ENCODE assay signal across 2 cellular contexts in the genomic region with DNA sequence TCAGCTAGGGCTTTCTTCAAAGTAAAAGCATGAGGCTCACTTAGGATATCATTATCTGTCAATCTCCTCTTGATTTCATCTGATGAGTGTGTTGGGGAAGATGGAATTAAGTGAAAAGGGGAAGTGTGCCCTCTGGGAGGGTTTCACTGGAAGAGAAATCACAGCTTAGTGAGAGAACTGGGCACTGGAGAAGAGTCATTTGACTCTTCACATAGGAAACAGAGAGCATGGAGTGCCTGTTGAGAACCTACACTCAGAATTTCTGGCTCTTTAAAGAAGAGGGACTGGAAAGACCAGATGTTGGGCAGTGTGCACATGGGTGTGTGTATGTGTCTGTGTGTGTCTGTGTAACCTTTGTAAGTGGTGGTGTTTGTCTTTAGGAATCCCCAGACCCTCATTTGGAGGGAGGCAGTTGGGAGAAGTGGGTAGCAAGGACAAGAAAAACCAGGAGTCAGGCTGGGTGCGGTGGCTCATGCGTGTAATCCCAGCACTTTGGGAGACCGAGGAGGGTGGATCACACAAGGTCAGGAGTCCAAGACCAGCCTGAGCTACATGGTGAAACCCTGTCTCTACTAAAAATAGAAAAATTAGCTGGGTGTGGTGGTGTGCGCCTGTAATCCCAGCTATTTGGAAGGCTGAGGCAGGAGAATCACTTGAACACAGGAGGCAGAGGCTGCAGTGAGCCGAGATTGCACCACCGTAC.
A peak's percentile ranks its signal among the peaks of the same experiment; 100 is the strongest.
TF ChIP-seq lines count a peak whose summit lies in the region.

No MANE protein-coding gene starts in this region.

TF ChIP-seq in A549, 52 proteins besides CTCF, POLR2A, EP300 and RAD21:
- TF ChIP-seq, protein P1, sequence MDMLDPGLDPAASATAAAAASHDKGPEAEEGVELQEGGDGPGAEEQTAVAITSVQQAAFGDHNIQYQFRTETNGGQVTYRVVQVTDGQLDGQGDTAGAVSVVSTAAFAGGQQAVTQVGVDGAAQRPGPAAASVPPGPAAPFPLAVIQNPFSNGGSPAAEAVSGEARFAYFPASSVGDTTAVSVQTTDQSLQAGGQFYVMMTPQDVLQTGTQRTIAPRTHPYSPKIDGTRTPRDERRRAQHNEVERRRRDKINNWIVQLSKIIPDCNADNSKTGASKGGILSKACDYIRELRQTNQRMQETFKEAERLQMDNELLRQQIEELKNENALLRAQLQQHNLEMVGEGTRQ (IDR thresholded peaks at IDR 0.05) = no peak
TF ChIP-seq in A549: peak in this region for 0.

TF ChIP-seq in GM12878, 131 proteins besides CTCF, POLR2A, EP300 and RAD21:
- TF ChIP-seq SPI1 (IDR thresholded peaks at IDR 0.05; ENCODE audit: borderline replicate concordance, insufficient read depth, low read depth, low read length) = peak; percentile 25; the same call in 1 of the 2 replicates
- no peak for TF ChIP-seq PAX5 (IDR thresholded peaks at IDR 0.05; ENCODE audit: borderline replicate concordance, low read depth, low read length)
TF ChIP-seq in GM12878: peak in this region for 1.
